11 cellular contexts compared by ENCODE assay signal in the genomic region with DNA sequence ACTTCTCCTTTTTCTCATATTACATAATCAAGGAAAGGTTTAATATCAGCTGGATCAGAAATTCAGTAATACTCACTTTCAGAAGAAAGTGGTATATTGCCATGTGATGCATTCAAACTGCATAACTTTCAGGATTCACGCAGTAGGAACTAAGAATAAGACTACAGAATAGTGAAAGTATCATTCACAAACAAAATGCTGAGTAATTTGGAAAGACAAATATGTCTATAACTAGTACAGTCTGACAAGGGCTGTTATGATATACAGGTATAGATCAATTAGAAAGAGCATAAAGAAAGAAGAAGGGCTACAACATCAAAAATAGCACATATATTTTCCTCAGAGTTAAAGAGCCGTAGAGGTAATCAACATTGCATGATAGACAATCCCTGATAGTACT.
"Had no signal": no experiment of that assay in that cellular context is flagged by ENCODE, and none has a peak within 500 bp of the region (broad histone marks: within the 10 kb centered on the region; RNA-seq: fewer than 3 reads in every experiment).

No MANE protein-coding gene starts in this region.

- ATAC-seq: GM23338, HCT116 had no signal

- FAIRE-seq: H1, H54 had no signal

- H3K4me2 ChIP-seq: GM23338 had no signal

- H3K4me3 ChIP-seq: GM23248, GM23338, HAP-1 had no signal

- H3K36me3 ChIP-seq: HAP-1 had no signal

- H3K27ac ChIP-seq: GM23248 had no signal

- H3K9ac ChIP-seq: GM23248 had no signal

- DNase-seq: GM23248, GOT3, H7, H9, HCEC 1CT, HFFc6 had no signal

- H2AFZ ChIP-seq: GM23248, GM23338 had no signal

- H3K9me3 ChIP-seq: HAP-1 had no signal
